ENCODE assay signal across 31 cellular contexts in genomic region chr13:93320942-93321341, GRCh38.
DNase-seq lines count a peak whose midpoint lies in the region; ATAC-seq, FAIRE-seq and TF ChIP-seq lines count a peak whose summit lies in the region.
"Had no signal": no experiment of that assay in that cellular context is flagged by ENCODE, and none has a peak within 500 bp of the region (broad histone marks: within the 10 kb centered on the region; RNA-seq: fewer than 3 reads in every experiment).

No MANE protein-coding gene starts in this region.

- H2BK120ac ChIP-seq in mesenchymal stem cell (ENCODE audit: low read depth, low read length) = no peak overlapping the region

- no peak for ATAC-seq in esophagus mucosa
- ATAC-seq: activated CD4-positive, CD25-positive, alpha-beta regulatory T cell treated with anti-CD3 and anti-CD28 coated beads, Interleukin-2, amount 50 U/mL, for 24 hours; activated naive CD4-positive, alpha-beta T cell treated with anti-CD3 and anti-CD28 coated beads, Interleukin-2, amount 50 U/mL, for 72 hours; activated T-helper 17 cell treated with anti-CD3 and anti-CD28 coated beads, Interleukin-2, amount 50 U/mL, for 72 hours; heart right ventricle; HepG2; lower lobe of right lung; pancreas had no signal

- no peaks in the 10 kb centered on the region for H3K9me3 Mint-ChIP-seq in activated T-helper 2 cell treated with anti-CD3 and anti-CD28 coated beads, Interferon-gamma antibody, Interleukin-2, Interleukin-4, amounts not matched to agents 10 μg/mL and 5 μg/mL and 100 μg/mL, durations not matched to agents 14 hours and 24 hours and 36 hours
- H3K9me3 Mint-ChIP-seq: activated CD4-positive, alpha-beta memory T cell treated with anti-CD3 and anti-CD28 coated beads, Interleukin-2, amount 10 ng/mL, durations not matched to agents 7 days and 5 days; activated T-helper 17 cell treated with anti-CD3 and anti-CD28 coated beads, Interleukin-2, amount 50 U/mL, for 72 hours; nephron progenitor cell had no signal

- no peak overlapping the region for H2BK12ac ChIP-seq in mesenchymal stem cell (ENCODE audit: low read length in 2 of 2)

- H2BK5ac ChIP-seq in mesenchymal stem cell (ENCODE audit: low read depth, low read length, poor library complexity, severe bottlenecking) = no peak overlapping the region

- no peak overlapping the region for H2BK15ac ChIP-seq in mesenchymal stem cell (ENCODE audit: low read depth, poor library complexity, severe bottlenecking)

- H3K4me1 ChIP-seq in mesenchymal stem cell (ENCODE audit: control insufficient read depth, insufficient read depth, low read depth, low read length) = no peaks in the 10 kb centered on the region
- H3K4me1 ChIP-seq: heart right ventricle, lower lobe of right lung, pancreas, right atrium auricular region had no signal

- H3K27me3 Mint-ChIP-seq in activated T-helper 2 cell treated with anti-CD3 and anti-CD28 coated beads, Interferon-gamma antibody, Interleukin-2, Interleukin-4, amounts not matched to agents 10 μg/mL and 5 μg/mL and 100 μg/mL, durations not matched to agents 14 hours and 24 hours and 36 hours (ENCODE audit: low read depth) = no peaks in the 10 kb centered on the region
- H3K27me3 Mint-ChIP-seq: activated CD4-positive, alpha-beta memory T cell treated with anti-CD3 and anti-CD28 coated beads, Interleukin-2, amount 10 ng/mL, durations not matched to agents 7 days and 5 days; type B pancreatic cell had no signal

- no peaks in the 10 kb centered on the region for H3K36me3 Mint-ChIP-seq in activated T-helper 2 cell treated with anti-CD3 and anti-CD28 coated beads, Interferon-gamma antibody, Interleukin-2, Interleukin-4, amounts not matched to agents 10 μg/mL and 5 μg/mL and 100 μg/mL, durations not matched to agents 14 hours and 24 hours and 36 hours (ENCODE audit: low read depth)
- H3K36me3 Mint-ChIP-seq: activated naive CD4-positive, alpha-beta T cell treated with anti-CD3 and anti-CD28 coated beads, Interleukin-2, amount 50 U/mL, for 72 hours had no signal

- FAIRE-seq in bronchial epithelial cell (lab: Jason Lieb, UNC) = no peak
- FAIRE-seq: GM18507, HepG2, pancreas had no signal

- no peaks in the 10 kb centered on the region for H3K9me3 ChIP-seq in mesenchymal stem cell (ENCODE audit: control insufficient read depth, low read length)
- H3K9me3 ChIP-seq: heart right ventricle, lower lobe of right lung, pancreas, right atrium auricular region had no signal

- no peak overlapping the region for H4K8ac ChIP-seq in mesenchymal stem cell (ENCODE audit: low read length)

- H3K36me3 ChIP-seq in bronchial epithelial cell (ENCODE audit: control insufficient read depth, insufficient read depth, low read length) (no peaks in the 10 kb centered on the region), mesenchymal stem cell (ENCODE audit: control insufficient read depth in 1 of 2, insufficient read depth in 2 of 2, low read depth in 1 of 2, low read length in 2 of 2) (no peaks in the 10 kb centered on the region)
- H3K36me3 ChIP-seq: BLaER1 treated with 17β-estradiol and CSF1 and Interleukin-3, amounts not matched to agents 10 nM and 100 nM; heart right ventricle; lower lobe of right lung; pancreas; right atrium auricular region had no signal

- no peak overlapping the region for H3K4ac ChIP-seq in mesenchymal stem cell (ENCODE audit: low read depth in 1 of 2, low read length in 2 of 2)

- no peaks in the 10 kb centered on the region for H3K27me3 ChIP-seq in bronchial epithelial cell (ENCODE audit: control insufficient read depth, insufficient read depth, low read length)
- no peaks in the 10 kb centered on the region for H3K27me3 ChIP-seq in mesenchymal stem cell (ENCODE audit: control insufficient read depth in 1 of 2, insufficient read depth in 1 of 2, low read length in 2 of 2)
- H3K27me3 ChIP-seq: BLaER1 treated with 17β-estradiol and CSF1 and Interleukin-3, amounts not matched to agents 10 nM and 100 nM; pancreas; right atrium auricular region had no signal

- H3K27ac Mint-ChIP-seq in activated T-helper 2 cell treated with anti-CD3 and anti-CD28 coated beads, Interferon-gamma antibody, Interleukin-2, Interleukin-4, amounts not matched to agents 10 μg/mL and 5 μg/mL and 100 μg/mL, durations not matched to agents 14 hours and 24 hours and 36 hours = no peak overlapping the region
- H3K27ac Mint-ChIP-seq: activated CD4-positive, alpha-beta memory T cell treated with anti-CD3 and anti-CD28 coated beads, Interleukin-2, amount 10 ng/mL, durations not matched to agents 7 days and 5 days; activated naive CD4-positive, alpha-beta T cell treated with anti-CD3 and anti-CD28 coated beads, Interleukin-2, amount 50 U/mL, for 72 hours; activated T-helper 17 cell treated with anti-CD3 and anti-CD28 coated beads, Interleukin-2, amount 50 U/mL, for 72 hours; nephron progenitor cell; type B pancreatic cell had no signal

- 28% methylated on average over 2 of the region's 3 CpGs for WGBS in mesenchymal stem cell

- intact Hi-C loops in activated T-helper 2 cell treated with anti-CD3 and anti-CD28 coated beads, Interferon-gamma antibody, Interleukin-2, Interleukin-4, amounts not matched to agents 10 μg/mL and 5 μg/mL and 100 μg/mL, durations not matched to agents 14 hours and 24 hours and 36 hours (cut with micrococcal nuclease) = no loop called here

- H3K4me3 ChIP-seq in AG10803 (ENCODE audit: low read length) = no peak overlapping the region
- H3K4me3 ChIP-seq in bronchial epithelial cell (ENCODE audit: low read depth, low read length) = no peak overlapping the region
- no peak overlapping the region for H3K4me3 ChIP-seq in mesenchymal stem cell (ENCODE audit: insufficient read depth in 1 of 2, low read depth in 1 of 2, low read length in 2 of 2)
- H3K4me3 ChIP-seq: BLaER1 treated with 17β-estradiol and CSF1 and Interleukin-3, amounts not matched to agents 10 nM and 100 nM; heart right ventricle; lower lobe of right lung; pancreas; right atrium auricular region had no signal

- no peak overlapping the region for H3K4me2 ChIP-seq in mesenchymal stem cell (ENCODE audit: low read length, poor library complexity, severe bottlenecking)

- no peak overlapping the region for H3K27ac ChIP-seq in mesenchymal stem cell (ENCODE audit: low read length, poor library complexity, severe bottlenecking)
- H3K27ac ChIP-seq: BLaER1 treated with 17β-estradiol and CSF1 and Interleukin-3, amounts not matched to agents 10 nM and 100 nM; heart right ventricle; lower lobe of right lung; pancreas; right atrium auricular region had no signal

- POLR2A ChIA-PET in HEK293T (lab: Yijun Ruan, JAX) = no interaction called here

- no peaks in the 10 kb centered on the region for H3K4me1 Mint-ChIP-seq in activated T-helper 2 cell treated with anti-CD3 and anti-CD28 coated beads, Interferon-gamma antibody, Interleukin-2, Interleukin-4, amounts not matched to agents 10 μg/mL and 5 μg/mL and 100 μg/mL, durations not matched to agents 14 hours and 24 hours and 36 hours (ENCODE audit: low read depth)
- H3K4me1 Mint-ChIP-seq: activated CD4-positive, alpha-beta memory T cell treated with anti-CD3 and anti-CD28 coated beads, Interleukin-2, amount 10 ng/mL, durations not matched to agents 7 days and 5 days; activated T-helper 17 cell treated with anti-CD3 and anti-CD28 coated beads, Interleukin-2, amount 50 U/mL, for 72 hours; nephron progenitor cell had no signal

- no peak overlapping the region for H2AK5ac ChIP-seq in mesenchymal stem cell (ENCODE audit: low read length, severe bottlenecking)

- no peak for TF ChIP-seq CTCF in AG10803 (conservative IDR thresholded peaks at IDR 0.05; ENCODE audit: low read length)
- TF ChIP-seq CTCF in bronchial epithelial cell (IDR thresholded peaks at IDR 0.05; ENCODE audit: insufficient read depth, low read length, severe bottlenecking) = no peak

- H4K91ac ChIP-seq in mesenchymal stem cell (ENCODE audit: low read length) = no peak overlapping the region

- H3K18ac ChIP-seq in mesenchymal stem cell (ENCODE audit: low read depth in 1 of 2, low read length in 2 of 2) = no peak overlapping the region

- H3K23ac ChIP-seq in mesenchymal stem cell (ENCODE audit: low read length in 2 of 2) = no peak overlapping the region

- H2AFZ ChIP-seq in mesenchymal stem cell (ENCODE audit: low read depth, low read length) = no peak overlapping the region

- CTCF ChIA-PET in HEK293T (lab: Yijun Ruan, JAX) = no interaction called here

- no peak overlapping the region for H3K9ac ChIP-seq in mesenchymal stem cell (ENCODE audit: low read length)
- H3K9ac ChIP-seq: BLaER1 treated with 17β-estradiol and CSF1 and Interleukin-3, amounts not matched to agents 10 nM and 100 nM had no signal

- H3K79me1 ChIP-seq in mesenchymal stem cell (replicated peaks; ENCODE audit: low read length, poor library complexity, severe bottlenecking) = peaks cover 15% of the 10 kb centered on the region

- H3K14ac ChIP-seq in mesenchymal stem cell (ENCODE audit: low read length in 2 of 2) = no peak overlapping the region

- peak; percentile 44 for DNase-seq in AG10803 (ENCODE audit: low read depth)
- DNase-seq in HEK293T (ENCODE audit: extremely low spot score) = no peak
- DNase-seq in bronchial epithelial cell (ENCODE audit: low read depth) = peak; percentile 14
- DNase-seq in mesenchymal stem cell = peak; percentile 73
- no peak for DNase-seq in cerebellum (ENCODE audit: low spot score)
- no peak for DNase-seq in activated T-helper 2 cell treated with anti-CD3 and anti-CD28 coated beads, Interferon-gamma antibody, Interleukin-2, Interleukin-4, amounts not matched to agents 10 μg/mL and 5 μg/mL and 100 μg/mL, durations not matched to agents 14 hours and 24 hours and 36 hours (ENCODE audit: low spot score)
- no peak for DNase-seq in NCI-H524 treated with DMSO at 0.1 percent for 48 hours (lab: John Stamatoyannopoulos, UW)
- DNase-seq: activated CD4-positive, alpha-beta memory T cell treated with anti-CD3 and anti-CD28 coated beads, Interleukin-2, amount 10 ng/mL, durations not matched to agents 7 days and 5 days; aorta; COR-L47; DMS79; foreskin melanocyte; heart right ventricle; kidney glomerular epithelial cell; lower lobe of right lung; NCI-H1092; NCI-H187 treated with DMSO at 0.1 percent for 48 hours; NCI-H748 treated with DMSO at 0.1 percent for 48 hours; nephron progenitor cell; pancreas; RPMI8226; stimulated activated CD4-positive, alpha-beta T cell treated with anti-CD3 and anti-CD28 coated beads, Interleukin-2, amount 100 ng/mL, for 48 hours had no signal

- H3K4me3 Mint-ChIP-seq in activated T-helper 2 cell treated with anti-CD3 and anti-CD28 coated beads, Interferon-gamma antibody, Interleukin-2, Interleukin-4, amounts not matched to agents 10 μg/mL and 5 μg/mL and 100 μg/mL, durations not matched to agents 14 hours and 24 hours and 36 hours (ENCODE audit: low read depth) = no peak overlapping the region
- H3K4me3 Mint-ChIP-seq: activated CD4-positive, alpha-beta memory T cell treated with anti-CD3 and anti-CD28 coated beads, Interleukin-2, amount 10 ng/mL, durations not matched to agents 7 days and 5 days; activated T-helper 17 cell treated with anti-CD3 and anti-CD28 coated beads, Interleukin-2, amount 50 U/mL, for 72 hours; nephron progenitor cell; type B pancreatic cell had no signal

Comparison
In these comparisons a context has a peak if more than half of its experiments do, and no peak if none do; other contexts are left out.
1. DNase-seq: peak in AG10803 (single experiment), bronchial epithelial cell (single experiment) and mesenchymal stem cell (single experiment); none in HEK293T (single experiment), cerebellum (single experiment), activated T-helper 2 cell treated with anti-CD3 and anti-CD28 coated beads, Interferon-gamma antibody, Interleukin-2, Interleukin-4, amounts not matched to agents 10 μg/mL and 5 μg/mL and 100 μg/mL, durations not matched to agents 14 hours and 24 hours and 36 hours (single experiment) and NCI-H524 treated with DMSO at 0.1 percent for 48 hours (single experiment).